In genomic region chr2:74876081-74876886, GRCh38 we compare ENCODE assay signal across 8 cellular contexts. TPM values are rescaled to one million over a fixed set of nuclear protein-coding genes. Genes with fewer than 3 reads are reported as not detected.
A peak's percentile ranks its signal among the peaks of the same experiment; 100 is the strongest.
DNase-seq lines count a peak whose midpoint lies in the region; ATAC-seq and TF ChIP-seq lines count a peak whose summit lies in the region.

No MANE protein-coding gene starts in this region.

- 0 out of 2 replicates have a peak overlapping the region, but pooled peaks have one; percentile 12 for H3K27ac ChIP-seq in 22Rv1
- H3K27ac ChIP-seq in suprapubic skin = peak overlapping the region; percentile 63

- DNase-seq in GM12864 (ENCODE audit: low read depth) = peak; percentile 10
- peak; percentile 14 for DNase-seq in NCI-H526 treated with DMSO at 0.1 percent for 48 hours (lab: John Stamatoyannopoulos, UW)
- peak; percentile 57 for DNase-seq in activated CD8-positive, alpha-beta memory T cell treated with anti-CD3 and anti-CD28 coated beads, Interleukin-2, amount 10 ng/mL, durations not matched to agents 7 days and 5 days
- peak; percentile 68 for DNase-seq in epidermal melanocyte (ENCODE audit: insufficient read length, low spot score)
- peak; percentile 34 for DNase-seq in mucosa of gallbladder (ENCODE audit: low spot score)
- DNase-seq in suprapubic skin (ENCODE audit: low spot score in 2 of 2) = no peak

- peaks cover 36% of the 10 kb centered on the region for H3K36me3 ChIP-seq in suprapubic skin

- peak; percentile 62 for ATAC-seq in HG03108 (IDR thresholded peaks at IDR 0.05; ENCODE audit: unreplicated experiment)
- peak; percentile 88 for ATAC-seq in activated CD8-positive, alpha-beta memory T cell treated with anti-CD3 and anti-CD28 coated beads, Interleukin-2, amount 10 ng/mL, durations not matched to agents 7 days and 5 days

- H3K4me3 ChIP-seq in GM12864 (ENCODE audit: low read depth, low read length) (no peak overlapping the region), suprapubic skin (no peak overlapping the region)

- WGBS in suprapubic skin = 51% methylated on average over 13 of the region's 13 CpGs

- H3K27me3 Mint-ChIP-seq in activated CD8-positive, alpha-beta memory T cell treated with anti-CD3 and anti-CD28 coated beads, Interleukin-2, amount 10 ng/mL, durations not matched to agents 7 days and 5 days = no peaks in the 10 kb centered on the region

- peaks cover 36% of the 10 kb centered on the region for H3K36me3 Mint-ChIP-seq in activated CD8-positive, alpha-beta memory T cell treated with anti-CD3 and anti-CD28 coated beads, Interleukin-2, amount 10 ng/mL, durations not matched to agents 7 days and 5 days

- no peak overlapping the region for H3K4me3 Mint-ChIP-seq in activated CD8-positive, alpha-beta memory T cell treated with anti-CD3 and anti-CD28 coated beads, Interleukin-2, amount 10 ng/mL, durations not matched to agents 7 days and 5 days

- H3K27me3 ChIP-seq in suprapubic skin = no peaks in the 10 kb centered on the region

- TF ChIP-seq CTCF in 22Rv1 (IDR thresholded peaks at IDR 0.05) = peak; percentile 62
- TF ChIP-seq CTCF in GM12864 (IDR thresholded peaks at IDR 0.05; ENCODE audit: low read depth, low read length, missing control alignments) = peak; percentile 42
- TF ChIP-seq CTCF in suprapubic skin (IDR thresholded peaks at IDR 0.05) = peak; percentile 28 to 55

- no peaks in the 10 kb centered on the region for H3K9me3 Mint-ChIP-seq in activated CD8-positive, alpha-beta memory T cell treated with anti-CD3 and anti-CD28 coated beads, Interleukin-2, amount 10 ng/mL, durations not matched to agents 7 days and 5 days (ENCODE audit: low read depth)

- TF ChIP-seq POLR2A in suprapubic skin (IDR thresholded peaks at IDR 0.05) = no peak

- CTCF ChIA-PET in activated CD8-positive, alpha-beta memory T cell treated with anti-CD3 and anti-CD28 coated beads, Interleukin-2, amount 10 ng/mL, durations not matched to agents 7 days and 5 days (lab: Charles Lee) = interaction anchor here (0.6 to 5.7 kb wide), 23 partner anchors 9 to 291 kb away, joined by 3 to 93 read pairs (median 4); partner anchors contain the start of gene HK2

- H3K27ac Mint-ChIP-seq in activated CD8-positive, alpha-beta memory T cell treated with anti-CD3 and anti-CD28 coated beads, Interleukin-2, amount 10 ng/mL, durations not matched to agents 7 days and 5 days = peak overlapping the region; percentile 33

- TF ChIP-seq EP300 in suprapubic skin (IDR thresholded peaks at IDR 0.05) = no peak

- H3K9me3 ChIP-seq in suprapubic skin = no peaks in the 10 kb centered on the region

- peaks cover 7% of the 10 kb centered on the region for H3K4me1 ChIP-seq in suprapubic skin

- H3K4me1 Mint-ChIP-seq in activated CD8-positive, alpha-beta memory T cell treated with anti-CD3 and anti-CD28 coated beads, Interleukin-2, amount 10 ng/mL, durations not matched to agents 7 days and 5 days = peaks cover 3% of the 10 kb centered on the region

RNA-seq across cellular contexts. Expression of gene HK2, which starts 42.4 kb away (rescaled TPM):
- 10 to 100 TPM; 32.2 to 45.8 TPM for total RNA-seq in activated CD8-positive, alpha-beta memory T cell treated with anti-CD3 and anti-CD28 coated beads, Interleukin-2, amount 10 ng/mL, durations not matched to agents 7 days and 5 days
- total RNA-seq in mucosa of gallbladder (23.7 TPM), suprapubic skin (10 to 100 TPM in 3 of 4 donors, 1 to 10 TPM in 1; 9.3 to 24.4 (median 15.1) TPM)

Comparison
In these comparisons a context has a peak if more than half of its experiments do, and no peak if none do; other contexts are left out.
1. DNase-seq: peak in GM12864 (single experiment), NCI-H526 treated with DMSO at 0.1 percent for 48 hours (single experiment), activated CD8-positive, alpha-beta memory T cell treated with anti-CD3 and anti-CD28 coated beads, Interleukin-2, amount 10 ng/mL, durations not matched to agents 7 days and 5 days (single experiment), epidermal melanocyte (single experiment) and mucosa of gallbladder (single experiment); none in suprapubic skin (0 of 2).
2. Peak in every context shown above with its lines, with median percentiles within 50 percentile points of each other: CTCF ChIP-seq.